28 cellular contexts compared by ENCODE assay signal in the genomic region with DNA sequence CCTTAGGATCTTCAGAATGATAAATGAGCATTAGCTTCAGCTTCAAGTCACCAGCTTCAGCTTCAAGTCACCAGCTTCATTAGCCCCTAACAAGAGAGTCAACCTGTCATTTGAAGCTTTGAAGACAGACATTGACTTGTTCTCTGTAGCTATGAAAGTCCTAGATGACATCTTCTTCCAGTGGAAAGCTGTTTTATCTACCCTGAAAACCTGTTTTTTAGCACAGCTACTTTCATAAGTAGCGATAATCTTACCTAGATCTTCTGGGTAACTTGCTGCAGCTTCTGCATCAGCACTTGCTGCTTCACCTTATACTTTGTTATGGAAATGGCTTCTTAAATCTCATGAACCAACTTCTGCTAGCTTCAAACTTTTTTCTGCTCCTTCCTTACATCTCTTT.
"Had no signal": no experiment of that assay in that cellular context is flagged by ENCODE, and none has a peak within 500 bp of the region (broad histone marks: within the 10 kb centered on the region; RNA-seq: fewer than 3 reads in every experiment).

No MANE protein-coding gene starts in this region.

- H3K4me2 ChIP-seq: hepatocyte had no signal

- FAIRE-seq: endometrium, endothelial cell of umbilical vein, frontal cortex had no signal

- H3K4me1 ChIP-seq: colonic mucosa, esophagus muscularis mucosa, esophagus squamous epithelium, foreskin keratinocyte, gastrocnemius medialis, gastroesophageal sphincter, heart right ventricle had no signal

- DNase-seq: colonic mucosa; cortex of kidney; dermis blood vessel endothelial cell; dorsolateral prefrontal cortex; effector CD4-positive, alpha-beta T cell; effector CD8-positive, alpha-beta T cell; effector memory CD4-positive, alpha-beta T cell; effector memory CD8-positive, alpha-beta T cell; endodermal cell; erythroblast; esophagus squamous epithelium; foreskin fibroblast; foreskin keratinocyte; foreskin melanocyte; gastrocnemius medialis; glutamatergic neuron; head of caudate nucleus; heart left ventricle; heart right ventricle had no signal

- ATAC-seq: effector memory CD8-positive, alpha-beta T cell; esophagus mucosa; foreskin keratinocyte; gastrocnemius medialis; gastroesophageal sphincter; heart left ventricle; heart right ventricle had no signal

- H3K4me3 ChIP-seq: colonic mucosa, coronary artery, dorsolateral prefrontal cortex, esophagus muscularis mucosa, esophagus squamous epithelium, gastrocnemius medialis, gastroesophageal sphincter, heart left ventricle, heart right ventricle, hepatocyte had no signal

- H3K9me3 ChIP-seq: colonic mucosa, esophagus muscularis mucosa, esophagus squamous epithelium, gastrocnemius medialis, gastroesophageal sphincter, heart left ventricle, heart right ventricle had no signal

- H3K36me3 ChIP-seq: colonic mucosa, esophagus squamous epithelium, gastrocnemius medialis, gastroesophageal sphincter had no signal

- H3K27ac ChIP-seq: colonic mucosa, coronary artery, dorsolateral prefrontal cortex, epithelial cell of prostate, esophagus muscularis mucosa, esophagus squamous epithelium, foreskin keratinocyte, gastrocnemius medialis, gastroesophageal sphincter, heart left ventricle, heart right ventricle, hepatocyte had no signal

- H2AFZ ChIP-seq: hepatocyte had no signal

- H3K79me2 ChIP-seq: hepatocyte had no signal

- H3K27me3 ChIP-seq: colonic mucosa, esophagus muscularis mucosa, esophagus squamous epithelium, foreskin keratinocyte, gastrocnemius medialis, gastroesophageal sphincter, heart left ventricle, heart right ventricle, hepatocyte had no signal
